ENCODE assay signal across 9 cellular contexts in the genomic region with DNA sequence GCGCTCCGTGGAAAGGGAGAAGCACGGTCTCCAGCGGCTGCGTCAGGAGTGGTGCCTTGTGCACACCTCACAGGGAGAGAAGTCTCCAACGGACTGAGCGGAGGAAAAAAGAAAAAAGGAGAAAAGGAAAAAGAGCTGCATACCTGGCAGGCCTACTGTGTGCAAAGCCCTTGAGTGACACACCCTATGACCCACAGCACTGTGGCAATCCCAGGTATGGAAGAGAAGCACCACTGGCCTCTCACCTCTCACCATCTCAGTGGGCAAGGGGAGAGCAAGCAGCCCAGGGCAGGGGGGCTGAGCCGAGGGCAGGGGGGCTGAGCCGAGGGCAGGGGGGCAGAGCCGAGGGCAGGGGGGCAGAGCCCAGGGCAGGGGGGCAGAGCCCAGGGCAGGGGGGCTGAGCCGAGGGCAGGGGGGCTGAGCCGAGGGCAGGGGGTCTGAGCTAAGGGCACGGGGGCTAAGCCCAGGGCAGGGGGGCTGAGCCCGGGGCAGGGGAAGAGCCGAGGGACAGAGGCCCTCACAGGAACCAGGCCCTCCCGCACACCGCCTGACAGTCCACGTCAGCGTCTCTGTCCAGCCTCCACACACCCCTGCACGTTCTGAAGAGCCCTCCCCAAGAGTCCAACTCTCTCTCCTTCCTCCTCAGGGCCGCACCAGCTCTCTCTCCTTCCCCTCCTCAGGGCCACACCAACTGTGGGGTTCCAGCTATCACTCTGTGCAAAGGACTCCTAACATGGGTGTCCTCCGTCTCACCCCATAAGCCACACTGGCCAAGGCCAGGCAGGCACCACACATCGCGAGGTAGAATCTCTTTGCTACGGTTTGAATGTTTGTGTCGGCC.
DNase-seq lines count a peak whose midpoint lies in the region; FAIRE-seq and TF ChIP-seq lines count a peak whose summit lies in the region.
"Had no signal": no experiment of that assay in that cellular context is flagged by ENCODE, and none has a peak within 500 bp of the region (broad histone marks: within the 10 kb centered on the region; RNA-seq: fewer than 3 reads in every experiment).

No MANE protein-coding gene starts in this region.

- H3K27me3 ChIP-seq in iPS-15b (ENCODE audit: control insufficient read depth, insufficient read depth, low read length) (no peaks in the 10 kb centered on the region), spleen (replicated peaks in 1 of 7) (no peaks in the 10 kb centered on the region)

- WGBS in spleen, 5 donors, result 82 to 84% (median 83%) methylated on average over 19 to 26 of the region's 26 CpGs

- intact Hi-C loops in activated T-helper 2 cell treated with anti-CD3 and anti-CD28 coated beads, Interferon-gamma antibody, Interleukin-2, Interleukin-4, amounts not matched to agents 10 μg/mL and 5 μg/mL and 100 μg/mL, durations not matched to agents 14 hours and 24 hours and 36 hours (cut with micrococcal nuclease), result loop anchor here (5.0 to 10.0 kb wide), 2 partner anchors 99 to 241 kb away; partner anchors contain the start of gene RPL13
- intact Hi-C loops in spleen (cut with DNase I; ENCODE audit: low total_unique reads), result no loop called here

- peak overlapping the region; percentile 97 for H3K27ac Mint-ChIP-seq in activated T-cell treated with anti-CD3 and anti-CD28 coated beads, Interleukin-2, amount 50 U/mL, for 24 hours
- peak overlapping the region; percentile 72 for H3K27ac Mint-ChIP-seq in activated T-helper 2 cell treated with anti-CD3 and anti-CD28 coated beads, Interferon-gamma antibody, Interleukin-2, Interleukin-4, amounts not matched to agents 10 μg/mL and 5 μg/mL and 100 μg/mL, durations not matched to agents 14 hours and 24 hours and 36 hours

- DNase-seq in activated T-cell treated with anti-CD3 and anti-CD28 coated beads, Interleukin-2, amount 50 U/mL, for 24 hours, result no peak
- no peak for DNase-seq in activated T-cell treated with anti-CD3 and anti-CD28 coated beads, Interleukin-2, amount 50 U/mL, for 1 hour
- DNase-seq in activated T-helper 2 cell treated with anti-CD3 and anti-CD28 coated beads, Interferon-gamma antibody, Interleukin-2, Interleukin-4, amounts not matched to agents 10 μg/mL and 5 μg/mL and 100 μg/mL, durations not matched to agents 14 hours and 24 hours and 36 hours (ENCODE audit: low spot score), result no peak
- peak; percentile 67 for DNase-seq in spleen
- DNase-seq in frontal cortex (ENCODE audit: low spot score in 2 of 2), result no peak
- no peak for DNase-seq in cerebellum (ENCODE audit: low spot score)
- DNase-seq in DMS 273 (lab: John Stamatoyannopoulos, UW; ENCODE audit: unreplicated experiment), result no peak
- DNase-seq: NCI-H774 had no signal

- no peaks in the 10 kb centered on the region for H3K9me3 Mint-ChIP-seq in activated T-cell treated with anti-CD3 and anti-CD28 coated beads, Interleukin-2, amount 50 U/mL, for 24 hours
- no peaks in the 10 kb centered on the region for H3K9me3 Mint-ChIP-seq in activated T-helper 2 cell treated with anti-CD3 and anti-CD28 coated beads, Interferon-gamma antibody, Interleukin-2, Interleukin-4, amounts not matched to agents 10 μg/mL and 5 μg/mL and 100 μg/mL, durations not matched to agents 14 hours and 24 hours and 36 hours

- H3K4me3 Mint-ChIP-seq in activated T-cell treated with anti-CD3 and anti-CD28 coated beads, Interleukin-2, amount 50 U/mL, for 24 hours, result peak overlapping the region; percentile 70
- peak overlapping the region; percentile 15 for H3K4me3 Mint-ChIP-seq in activated T-helper 2 cell treated with anti-CD3 and anti-CD28 coated beads, Interferon-gamma antibody, Interleukin-2, Interleukin-4, amounts not matched to agents 10 μg/mL and 5 μg/mL and 100 μg/mL, durations not matched to agents 14 hours and 24 hours and 36 hours (ENCODE audit: low read depth)

- no peaks in the 10 kb centered on the region for H3K9me3 ChIP-seq in iPS-15b (ENCODE audit: control insufficient read depth, insufficient read depth, low read length)
- no peaks in the 10 kb centered on the region for H3K9me3 ChIP-seq in spleen

- peak overlapping the region in 5 of 8 donors; percentile 36 to 89 (median 73) for H3K27ac ChIP-seq in spleen

- no peak for TF ChIP-seq POLR2A in spleen (IDR thresholded peaks at IDR 0.05)

- no peak for FAIRE-seq in frontal cortex (lab: Jason Lieb, UNC)

- no peak overlapping the region for H3K4me3 ChIP-seq in iPS-15b (ENCODE audit: low read depth, low read length)
- no peak overlapping the region for H3K4me3 ChIP-seq in spleen

- H3K4me1 ChIP-seq in iPS-15b (ENCODE audit: control insufficient read depth, insufficient read depth, low read length), result peaks cover 27% of the 10 kb centered on the region
- peaks cover 63 to 100% (median 94%) of the 10 kb centered on the region in 6 donors for H3K4me1 ChIP-seq in spleen

- peaks cover 68% of the 10 kb centered on the region for H3K36me3 Mint-ChIP-seq in activated T-cell treated with anti-CD3 and anti-CD28 coated beads, Interleukin-2, amount 50 U/mL, for 24 hours (ENCODE audit: low read depth)
- peaks cover 33% of the 10 kb centered on the region for H3K36me3 Mint-ChIP-seq in activated T-helper 2 cell treated with anti-CD3 and anti-CD28 coated beads, Interferon-gamma antibody, Interleukin-2, Interleukin-4, amounts not matched to agents 10 μg/mL and 5 μg/mL and 100 μg/mL, durations not matched to agents 14 hours and 24 hours and 36 hours (ENCODE audit: low read depth)

- H3K27me3 Mint-ChIP-seq in activated T-cell treated with anti-CD3 and anti-CD28 coated beads, Interleukin-2, amount 50 U/mL, for 24 hours, result no peaks in the 10 kb centered on the region
- no peaks in the 10 kb centered on the region for H3K27me3 Mint-ChIP-seq in activated T-helper 2 cell treated with anti-CD3 and anti-CD28 coated beads, Interferon-gamma antibody, Interleukin-2, Interleukin-4, amounts not matched to agents 10 μg/mL and 5 μg/mL and 100 μg/mL, durations not matched to agents 14 hours and 24 hours and 36 hours (ENCODE audit: low read depth)

- H3K36me3 ChIP-seq in iPS-15b (ENCODE audit: control insufficient read depth, insufficient read depth, low read length), result peaks cover 4% of the 10 kb centered on the region
- peaks cover 0 to 15% (median 0%) of the 10 kb centered on the region in 6 donors for H3K36me3 ChIP-seq in spleen

- peaks cover 96% of the 10 kb centered on the region for H3K4me1 Mint-ChIP-seq in activated T-cell treated with anti-CD3 and anti-CD28 coated beads, Interleukin-2, amount 50 U/mL, for 24 hours (ENCODE audit: low read depth)
- H3K4me1 Mint-ChIP-seq in activated T-helper 2 cell treated with anti-CD3 and anti-CD28 coated beads, Interferon-gamma antibody, Interleukin-2, Interleukin-4, amounts not matched to agents 10 μg/mL and 5 μg/mL and 100 μg/mL, durations not matched to agents 14 hours and 24 hours and 36 hours (ENCODE audit: low read depth), result peaks cover 80% of the 10 kb centered on the region

- peak overlapping the region; percentile 62 for H3K9ac ChIP-seq in iPS-15b (ENCODE audit: low read depth, low read length)

- no peak for TF ChIP-seq CTCF in spleen (IDR thresholded peaks at IDR 0.05 in 8 of 11, conservative IDR thresholded peaks at IDR 0.05 in 3 of 11)
